25 cellular contexts compared by ENCODE assay signal in the genomic region with DNA sequence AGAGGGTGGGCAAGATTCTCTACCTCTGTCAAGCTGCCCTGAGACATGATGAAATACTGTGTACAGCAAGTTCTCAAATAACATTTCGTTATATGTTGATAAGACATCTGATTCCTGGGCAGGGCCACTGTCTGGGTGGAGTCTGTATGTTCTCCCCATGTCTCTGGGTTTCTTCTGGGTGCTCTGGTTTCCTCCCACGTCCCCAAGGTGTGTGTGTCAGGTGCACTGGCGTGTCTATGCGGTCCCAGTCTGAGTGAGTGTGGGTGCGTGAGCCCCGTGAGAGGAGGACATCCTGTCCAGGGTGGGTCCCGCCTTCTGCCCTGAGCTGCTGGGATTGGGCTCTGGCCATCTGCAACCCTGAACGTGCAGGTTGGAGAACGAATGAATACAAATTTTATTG.
"Had no signal": no experiment of that assay in that cellular context is flagged by ENCODE, and none has a peak within 500 bp of the region (broad histone marks: within the 10 kb centered on the region; RNA-seq: fewer than 3 reads in every experiment).

No MANE protein-coding gene starts in this region.

- H3K27ac Mint-ChIP-seq: activated naive CD4-positive, alpha-beta T cell treated with anti-CD3 and anti-CD28 coated beads, Interleukin-2, amount 10 ng/mL, durations not matched to agents 7 days and 5 days; activated naive CD8-positive, alpha-beta T cell treated with anti-CD3 and anti-CD28 coated beads, Interleukin-2, amount 10 ng/mL, durations not matched to agents 7 days and 5 days; type B pancreatic cell had no signal

- H3K27ac ChIP-seq: brain microvascular endothelial cell, parathyroid adenoma, right lobe of liver, SK-N-MC, thoracic aorta, uterus had no signal

- H3K36me3 ChIP-seq: right lobe of liver, uterus had no signal

- ATAC-seq: stimulated activated naive CD8-positive, alpha-beta T cell treated with anti-CD3 and anti-CD28 coated beads, Interleukin-15, Interleukin-2, amounts not matched to agents 100 U/mL and 50 U/mL, for 24 hours had no signal

- DNase-seq: activated CD4-positive, alpha-beta T cell treated with anti-CD3 and anti-CD28 coated beads for 4 hours; activated CD4-positive, alpha-beta T cell treated with anti-CD3 and anti-CD28 coated beads, Interleukin-2, amount 50 U/mL, for 48 hours; activated CD8-positive, alpha-beta memory T cell treated with anti-CD3 and anti-CD28 coated beads, Interleukin-2, amount 50 U/mL, for 4 hours; activated gamma-delta T cell; activated naive CD4-positive, alpha-beta T cell treated with anti-CD3 and anti-CD28 coated beads, Interleukin-2, amount 10 ng/mL, durations not matched to agents 7 days and 5 days; activated naive CD8-positive, alpha-beta T cell treated with anti-CD3 and anti-CD28 coated beads, Interleukin-2, amount 10 ng/mL, durations not matched to agents 7 days and 5 days; activated T-cell treated with anti-CD3 and anti-CD28 coated beads, Interleukin-2, amount 50 U/mL, for 1 hour; brain microvascular endothelial cell; effector CD4-positive, alpha-beta T cell; foreskin melanocyte; kidney; naive B cell; nucleus accumbens; right lobe of liver; stimulated activated CD4-positive, alpha-beta T cell treated with anti-CD3 and anti-CD28 coated beads, Interleukin-2, amount 100 ng/mL, for 48 hours; stimulated activated naive CD8-positive, alpha-beta T cell treated with anti-CD3 and anti-CD28 coated beads, Interleukin-15, Interleukin-2, amounts not matched to agents 100 U/mL and 50 U/mL, for 24 hours; uterus had no signal

- H3K4me3 ChIP-seq: esophagus muscularis mucosa, lung, right lobe of liver, SK-N-MC, thoracic aorta, uterus had no signal

- H3K27me3 Mint-ChIP-seq: activated naive CD4-positive, alpha-beta T cell treated with anti-CD3 and anti-CD28 coated beads, Interleukin-2, amount 10 ng/mL, durations not matched to agents 7 days and 5 days; activated naive CD8-positive, alpha-beta T cell treated with anti-CD3 and anti-CD28 coated beads, Interleukin-2, amount 10 ng/mL, durations not matched to agents 7 days and 5 days; central memory CD8-positive, alpha-beta T cell; naive B cell; type B pancreatic cell had no signal

- H3K9me3 Mint-ChIP-seq: activated naive CD4-positive, alpha-beta T cell treated with anti-CD3 and anti-CD28 coated beads, Interleukin-2, amount 10 ng/mL, durations not matched to agents 7 days and 5 days; activated naive CD8-positive, alpha-beta T cell treated with anti-CD3 and anti-CD28 coated beads, Interleukin-2, amount 10 ng/mL, durations not matched to agents 7 days and 5 days; central memory CD8-positive, alpha-beta T cell; naive B cell; neural crest cell had no signal

- H3K4me1 ChIP-seq: parathyroid adenoma had no signal

- H3K27me3 ChIP-seq: brain microvascular endothelial cell, esophagus muscularis mucosa, right lobe of liver, uterus had no signal

- H3K4me3 Mint-ChIP-seq: activated naive CD4-positive, alpha-beta T cell treated with anti-CD3 and anti-CD28 coated beads, Interleukin-2, amount 10 ng/mL, durations not matched to agents 7 days and 5 days; activated naive CD8-positive, alpha-beta T cell treated with anti-CD3 and anti-CD28 coated beads, Interleukin-2, amount 10 ng/mL, durations not matched to agents 7 days and 5 days; central memory CD8-positive, alpha-beta T cell; naive B cell; neural crest cell; type B pancreatic cell had no signal

- H3K9me3 ChIP-seq: esophagus muscularis mucosa, right lobe of liver, thoracic aorta, uterus had no signal

- H3K4me1 Mint-ChIP-seq: neural crest cell had no signal
